In genomic region chr2:135874966-135875365, GRCh38 we compare ENCODE assay signal across 1 cellular context.
TF ChIP-seq lines count a peak whose summit lies in the region.

No MANE protein-coding gene starts in this region.

TF ChIP-seq in A549, 52 proteins besides CTCF, POLR2A, EP300 and RAD21:
- TF ChIP-seq TFCP2L1 (CRISPR knock-in tag; IDR thresholded peaks at IDR 0.05), result no peak
- TF ChIP-seq MAFK (IDR thresholded peaks at IDR 0.05; ENCODE audit: partially characterized antibody), result no peak
- no peak for TF ChIP-seq CEBPB (IDR thresholded peaks at IDR 0.05)
- no peak for TF ChIP-seq PHF8 (IDR thresholded peaks at IDR 0.05; ENCODE audit: borderline replicate concordance, low read depth)
- no peak for TF ChIP-seq HOXA7 (CRISPR knock-in tag; IDR thresholded peaks at IDR 0.05)
- TF ChIP-seq, protein P1, sequence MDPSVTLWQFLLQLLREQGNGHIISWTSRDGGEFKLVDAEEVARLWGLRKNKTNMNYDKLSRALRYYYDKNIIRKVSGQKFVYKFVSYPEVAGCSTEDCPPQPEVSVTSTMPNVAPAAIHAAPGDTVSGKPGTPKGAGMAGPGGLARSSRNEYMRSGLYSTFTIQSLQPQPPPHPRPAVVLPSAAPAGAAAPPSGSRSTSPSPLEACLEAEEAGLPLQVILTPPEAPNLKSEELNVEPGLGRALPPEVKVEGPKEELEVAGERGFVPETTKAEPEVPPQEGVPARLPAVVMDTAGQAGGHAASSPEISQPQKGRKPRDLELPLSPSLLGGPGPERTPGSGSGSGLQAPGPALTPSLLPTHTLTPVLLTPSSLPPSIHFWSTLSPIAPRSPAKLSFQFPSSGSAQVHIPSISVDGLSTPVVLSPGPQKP (IDR thresholded peaks at IDR 0.05; ENCODE audit: low read depth, low read length), result no peak
- TF ChIP-seq KDM5A (IDR thresholded peaks at IDR 0.05), result no peak
- no peak for TF ChIP-seq FOSL2 (IDR thresholded peaks at IDR 0.05)
- no peak for TF ChIP-seq FOSL2 (CRISPR knock-in tag; IDR thresholded peaks at IDR 0.05)
- no peak for TF ChIP-seq HES2 (IDR thresholded peaks at IDR 0.05)
- no peak for TF ChIP-seq JUNB (IDR thresholded peaks at IDR 0.05)
- no peak for TF ChIP-seq KDM1A (IDR thresholded peaks at IDR 0.05; ENCODE audit: low read depth)
TF ChIP-seq in A549: peak in this region for 0.
